Comparison of ENCODE assay signal across 25 cellular contexts in the genomic region with DNA sequence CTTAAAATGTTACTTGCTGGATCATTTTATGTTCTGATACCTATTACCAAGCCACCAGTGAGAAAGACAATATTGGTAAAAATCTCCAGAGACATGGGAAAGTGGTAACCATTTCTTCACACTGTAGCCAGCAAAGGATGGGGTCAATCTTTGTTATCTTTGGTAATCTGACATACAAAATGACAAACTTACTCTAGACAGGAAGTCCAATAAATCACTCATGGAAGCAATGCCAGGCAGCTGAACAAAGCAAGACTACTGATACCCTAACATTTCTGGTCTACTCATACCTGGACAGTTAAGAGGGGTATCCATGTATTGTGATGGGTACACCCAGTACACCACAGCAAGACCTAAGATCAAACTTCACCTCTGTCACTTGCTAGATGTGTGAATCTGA. TPM values are rescaled to one million over a fixed set of nuclear protein-coding genes. Genes with fewer than 3 reads are reported as not detected.
DNase-seq lines count a peak whose midpoint lies in the region; ATAC-seq and TF ChIP-seq lines count a peak whose summit lies in the region.
"Had no signal": no experiment of that assay in that cellular context is flagged by ENCODE, and none has a peak within 500 bp of the region (broad histone marks: within the 10 kb centered on the region; RNA-seq: fewer than 3 reads in every experiment).

No MANE protein-coding gene starts in this region.

- peaks cover 50% of the 10 kb centered on the region for H3K4me1 Mint-ChIP-seq in activated CD4-positive, alpha-beta T cell treated with anti-CD3 and anti-CD28 coated beads for 36 hours
- H3K4me1 Mint-ChIP-seq in activated CD4-positive, alpha-beta T cell treated with anti-CD3 and anti-CD28 coated beads, Interleukin-2, amount 10 ng/mL, durations not matched to agents 24 days and 14 days, result peaks cover 25% of the 10 kb centered on the region
- peaks cover 16% of the 10 kb centered on the region; the same call in 2 of the 3 replicates for H3K4me1 Mint-ChIP-seq in GM23338
- H3K4me1 Mint-ChIP-seq in activated T-helper 17 cell treated with anti-CD3 and anti-CD28 coated beads, Interleukin-2, amount 50 U/mL, for 72 hours, result peaks cover 25% of the 10 kb centered on the region
- H3K4me1 Mint-ChIP-seq in naive thymus-derived CD8-positive, alpha-beta T cell, result peaks cover 22 to 86% (median 58%) of the 10 kb centered on the region in 4 donors

- no peaks in the 10 kb centered on the region for H3K9me2 ChIP-seq in GM23338 (ENCODE audit: insufficient read depth)

- H3K9me3 Mint-ChIP-seq in activated CD4-positive, alpha-beta T cell treated with anti-CD3 and anti-CD28 coated beads for 36 hours (ENCODE audit: low read depth), result no peaks in the 10 kb centered on the region
- H3K9me3 Mint-ChIP-seq in activated CD4-positive, alpha-beta T cell treated with anti-CD3 and anti-CD28 coated beads, Interleukin-2, amount 10 ng/mL, durations not matched to agents 24 days and 14 days, result no peaks in the 10 kb centered on the region
- H3K9me3 Mint-ChIP-seq in GM23338, result no peaks in the 10 kb centered on the region
- H3K9me3 Mint-ChIP-seq in activated T-helper 17 cell treated with anti-CD3 and anti-CD28 coated beads, Interleukin-2, amount 50 U/mL, for 72 hours, result no peaks in the 10 kb centered on the region
- H3K9me3 Mint-ChIP-seq in naive thymus-derived CD8-positive, alpha-beta T cell, result no peaks in the 10 kb centered on the region

- H2AFZ ChIP-seq in GM23338, result no peak overlapping the region

- H3K36me3 Mint-ChIP-seq in activated CD4-positive, alpha-beta T cell treated with anti-CD3 and anti-CD28 coated beads for 36 hours (ENCODE audit: low read depth), result peaks cover 38% of the 10 kb centered on the region
- H3K36me3 Mint-ChIP-seq in activated CD4-positive, alpha-beta T cell treated with anti-CD3 and anti-CD28 coated beads, Interleukin-2, amount 10 ng/mL, durations not matched to agents 24 days and 14 days (ENCODE audit: low read depth), result peaks cover 34% of the 10 kb centered on the region
- peaks cover 13% of the 10 kb centered on the region; the same call in 2 of the 3 replicates for H3K36me3 Mint-ChIP-seq in GM23338 (ENCODE audit: low read depth)
- H3K36me3 Mint-ChIP-seq in activated T-helper 17 cell treated with anti-CD3 and anti-CD28 coated beads, Interleukin-2, amount 50 U/mL, for 72 hours (ENCODE audit: low read depth), result peaks cover 65% of the 10 kb centered on the region
- peaks cover 0 to 61% (median 0%) of the 10 kb centered on the region in 3 donors for H3K36me3 Mint-ChIP-seq in naive thymus-derived CD8-positive, alpha-beta T cell

- H3K4me3 Mint-ChIP-seq in activated CD4-positive, alpha-beta T cell treated with anti-CD3 and anti-CD28 coated beads for 36 hours, result no peak overlapping the region
- no peak overlapping the region for H3K4me3 Mint-ChIP-seq in activated CD4-positive, alpha-beta T cell treated with anti-CD3 and anti-CD28 coated beads, Interleukin-2, amount 10 ng/mL, durations not matched to agents 24 days and 14 days
- no peak overlapping the region for H3K4me3 Mint-ChIP-seq in GM23338
- no peak overlapping the region for H3K4me3 Mint-ChIP-seq in activated T-helper 17 cell treated with anti-CD3 and anti-CD28 coated beads, Interleukin-2, amount 50 U/mL, for 72 hours
- H3K4me3 Mint-ChIP-seq in naive thymus-derived CD8-positive, alpha-beta T cell, result peak overlapping the region in 6 of 10 donors; percentile 0 to 36 (median 19)

- peaks cover 46% of the 10 kb centered on the region for H4K20me1 ChIP-seq in GM23338 (replicated peaks; ENCODE audit: insufficient read depth)

- no peak for ATAC-seq in activated CD4-positive, alpha-beta T cell treated with anti-CD3 and anti-CD28 coated beads for 36 hours
- ATAC-seq in GM23338, result no peak
- no peak for ATAC-seq in activated T-helper 17 cell treated with anti-CD3 and anti-CD28 coated beads, Interleukin-2, amount 50 U/mL, for 72 hours (replicated peaks)
- no peak for ATAC-seq in naive thymus-derived CD8-positive, alpha-beta T cell
- no peak for ATAC-seq in HG02970 (IDR thresholded peaks at IDR 0.05; ENCODE audit: low FRiP score, unreplicated experiment)
- ATAC-seq: left cardiac atrium had no signal

- intact Hi-C loops in activated CD4-positive, alpha-beta T cell treated with anti-CD3 and anti-CD28 coated beads for 36 hours (cut with DNase I, micrococcal nuclease), result no loop called here
- intact Hi-C loops in activated CD4-positive, alpha-beta T cell treated with anti-CD3 and anti-CD28 coated beads, Interleukin-2, amount 10 ng/mL, durations not matched to agents 24 days and 14 days (cut with micrococcal nuclease), result no loop called here

- H3K27ac ChIP-seq in GM23338 (ENCODE audit: low read depth), result no peak overlapping the region
- H3K27ac ChIP-seq: BLaER1, colonic mucosa, esophagus muscularis mucosa had no signal

- no peak for DNase-seq in activated CD4-positive, alpha-beta T cell treated with anti-CD3 and anti-CD28 coated beads for 36 hours
- DNase-seq in activated CD4-positive, alpha-beta T cell treated with anti-CD3 and anti-CD28 coated beads, Interleukin-2, amount 10 ng/mL, durations not matched to agents 24 days and 14 days, result no peak
- DNase-seq in GM23338 (ENCODE audit: low spot score), result no peak
- DNase-seq in naive thymus-derived CD8-positive, alpha-beta T cell, result no peak
- no peak for DNase-seq in activated effector memory CD4-positive, alpha-beta T cell treated with anti-CD3 and anti-CD28 coated beads, Interleukin-2, amount 50 U/mL, for 16 hours
- no peak for DNase-seq in G401 (ENCODE audit: low spot score)
- DNase-seq: activated CD4-positive, alpha-beta T cell treated with anti-CD3 and anti-CD28 coated beads for 4 hours; activated naive CD4-positive, alpha-beta T cell; anterior cingulate cortex; colonic mucosa; EL; foreskin melanocyte; left cardiac atrium; mesendoderm; NCI-H1694 treated with DMSO at 0.1 percent for 48 hours; NCI-H2171 treated with DMSO at 0.1 percent for 48 hours; NCI-H526; retina; SHP77 treated with DMSO at 0.1 percent for 48 hours; small intestine; stimulated activated CD4-positive, alpha-beta T cell treated with anti-CD3 and anti-CD28 coated beads, Interleukin-1b, Interleukin-23, amount 100 ng/mL, for 48 hours had no signal

- POLR2A ChIA-PET in activated CD4-positive, alpha-beta T cell treated with anti-CD3 and anti-CD28 coated beads for 36 hours (lab: Charles Lee), result no interaction called here
- POLR2A ChIA-PET in naive thymus-derived CD8-positive, alpha-beta T cell (lab: Charles Lee), result no interaction called here

- no peaks in the 10 kb centered on the region; the same call in 1 of the 2 replicates for H3K36me3 ChIP-seq in GM23338 (ENCODE audit: insufficient read depth)
- H3K36me3 ChIP-seq: colonic mucosa had no signal

- H3K79me2 ChIP-seq in GM23338 (replicated peaks; ENCODE audit: insufficient read depth), result peaks cover 100% of the 10 kb centered on the region

- no peak for TF ChIP-seq CTCF in GM23338 (conservative IDR thresholded peaks at IDR 0.05; ENCODE audit: low read depth in 2 of 2)

- no peaks in the 10 kb centered on the region for H3F3A ChIP-seq in GM23338 (replicated peaks; ENCODE audit: low read depth)

- CTCF ChIA-PET in activated CD4-positive, alpha-beta T cell treated with anti-CD3 and anti-CD28 coated beads for 36 hours (lab: Charles Lee), result interaction anchor here (0.6 to 1.6 kb wide), 2 partner anchors 20 to 216 kb away, joined by 3 read pairs; no protein-coding TSS in a partner anchor

- peak overlapping the region; percentile 14 for H3K27ac Mint-ChIP-seq in activated CD4-positive, alpha-beta T cell treated with anti-CD3 and anti-CD28 coated beads for 36 hours
- no peak overlapping the region for H3K27ac Mint-ChIP-seq in activated CD4-positive, alpha-beta T cell treated with anti-CD3 and anti-CD28 coated beads, Interleukin-2, amount 10 ng/mL, durations not matched to agents 24 days and 14 days
- H3K27ac Mint-ChIP-seq in GM23338, result peak overlapping the region; percentile 60; the same call in 1 of the 2 replicates
- peak overlapping the region; percentile 16 for H3K27ac Mint-ChIP-seq in activated T-helper 17 cell treated with anti-CD3 and anti-CD28 coated beads, Interleukin-2, amount 50 U/mL, for 72 hours
- H3K27ac Mint-ChIP-seq in naive thymus-derived CD8-positive, alpha-beta T cell, result peak overlapping the region in 7 of 10 donors; percentile 22 to 66 (median 29)

- no peaks in the 10 kb centered on the region for H3K27me3 Mint-ChIP-seq in activated CD4-positive, alpha-beta T cell treated with anti-CD3 and anti-CD28 coated beads for 36 hours
- no peaks in the 10 kb centered on the region for H3K27me3 Mint-ChIP-seq in activated CD4-positive, alpha-beta T cell treated with anti-CD3 and anti-CD28 coated beads, Interleukin-2, amount 10 ng/mL, durations not matched to agents 24 days and 14 days
- H3K27me3 Mint-ChIP-seq in GM23338 (ENCODE audit: insufficient read depth, low read depth, poor library complexity), result no peaks in the 10 kb centered on the region
- no peaks in the 10 kb centered on the region for H3K27me3 Mint-ChIP-seq in activated T-helper 17 cell treated with anti-CD3 and anti-CD28 coated beads, Interleukin-2, amount 50 U/mL, for 72 hours
- H3K27me3 Mint-ChIP-seq in naive thymus-derived CD8-positive, alpha-beta T cell, result no peaks in the 10 kb centered on the region

- H3K27me3 ChIP-seq in GM23338 (ENCODE audit: insufficient read depth), result no peaks in the 10 kb centered on the region
- H3K27me3 ChIP-seq: BLaER1, colonic mucosa, esophagus muscularis mucosa had no signal

- peaks cover 10% of the 10 kb centered on the region for H3K4me1 ChIP-seq in GM23338 (ENCODE audit: insufficient read depth)
- H3K4me1 ChIP-seq: BLaER1, colonic mucosa had no signal

- H3K4me2 ChIP-seq in GM23338, result no peak overlapping the region
- H3K4me2 ChIP-seq: BLaER1 had no signal

- H3K4me3 ChIP-seq in GM23338, result no peak overlapping the region
- H3K4me3 ChIP-seq: BLaER1, colonic mucosa, esophagus muscularis mucosa had no signal

- in situ Hi-C loops in G401 (cut with HindIII; ENCODE audit: low sequenced_read_pairs), result no loop called here

RNA-seq across cellular contexts. Expression of a gene that starts 19.0 kb away (rescaled TPM):
- total RNA-seq in activated CD4-positive, alpha-beta T cell treated with anti-CD3 and anti-CD28 coated beads for 36 hours, result 100 to 1,000 TPM; 157 to 168 TPM
- total RNA-seq in activated CD4-positive, alpha-beta T cell treated with anti-CD3 and anti-CD28 coated beads, Interleukin-2, amount 10 ng/mL, durations not matched to agents 24 days and 14 days, result 172 and 182 TPM in 2 replicates
- 112 and 121 TPM in 2 replicates for total RNA-seq in GM23338 (2014; rRNA removed; shearing (Covaris generic))
- polyA plus RNA-seq in GM23338 (2016; fragmentation: Nextera tagmentation; extraction: Ambion mirVana), result 89.0 and 99.9 TPM in 2 replicates
- total RNA-seq in activated T-helper 17 cell treated with anti-CD3 and anti-CD28 coated beads, Interleukin-2, amount 50 U/mL, for 72 hours, result 100 to 1,000 TPM; 141 to 163 TPM
- total RNA-seq in naive thymus-derived CD8-positive, alpha-beta T cell, result 100 to 1,000 TPM; 143 to 145 TPM
- polyA plus RNA-seq in naive thymus-derived CD8-positive, alpha-beta T cell, result 100 to 1,000 TPM; 130 to 162 (median 154) TPM
- 176 and 195 TPM in 2 replicates for total RNA-seq in G401 (2014; rRNA removed; shearing (Covaris generic))

Comparison
In these comparisons a context has a peak if more than half of its experiments do, and no peak if none do; other contexts are left out.
1. H3K4me3 Mint-ChIP-seq: peak in naive thymus-derived CD8-positive, alpha-beta T cell (6 of 10); none in activated CD4-positive, alpha-beta T cell treated with anti-CD3 and anti-CD28 coated beads for 36 hours (single experiment), activated CD4-positive, alpha-beta T cell treated with anti-CD3 and anti-CD28 coated beads, Interleukin-2, amount 10 ng/mL, durations not matched to agents 24 days and 14 days (single experiment), GM23338 (single experiment) and activated T-helper 17 cell treated with anti-CD3 and anti-CD28 coated beads, Interleukin-2, amount 50 U/mL, for 72 hours (single experiment).